17 cellular contexts compared by ENCODE assay signal in the genomic region with DNA sequence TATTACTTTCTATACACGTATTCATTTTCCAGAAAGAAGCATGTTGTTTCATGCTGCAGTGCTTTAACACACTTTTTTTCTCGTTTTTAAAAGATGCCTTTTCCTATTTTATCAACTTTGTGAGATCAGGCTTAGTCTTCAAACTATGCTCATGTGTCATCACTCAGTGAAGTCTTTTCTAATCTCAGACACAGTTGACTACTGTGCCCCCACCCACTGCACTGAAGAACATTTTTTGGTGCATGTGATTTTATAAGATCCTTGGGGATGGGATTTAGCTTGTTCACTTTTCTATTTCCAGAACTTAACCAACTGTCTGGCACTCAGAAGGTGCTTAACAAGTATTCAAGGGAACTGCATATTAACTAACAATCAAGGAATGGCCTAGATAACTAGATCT.
DNase-seq lines count a peak whose midpoint lies in the region; ATAC-seq and TF ChIP-seq lines count a peak whose summit lies in the region.
"Had no signal": no experiment of that assay in that cellular context is flagged by ENCODE, and none has a peak within 500 bp of the region (broad histone marks: within the 10 kb centered on the region; RNA-seq: fewer than 3 reads in every experiment).

No MANE protein-coding gene starts in this region.

- peaks cover 23% of the 10 kb centered on the region for H3F3A ChIP-seq in PC-9 (ENCODE audit: insufficient read depth, low read depth)

- no peaks in the 10 kb centered on the region for H3K27me3 ChIP-seq in CD8-positive, alpha-beta T cell (ENCODE audit: insufficient read depth, low read length)
- H3K27me3 ChIP-seq in dorsolateral prefrontal cortex (no peaks in the 10 kb centered on the region), upper lobe of right lung (no peaks in the 10 kb centered on the region), PC-9 (ENCODE audit: insufficient read depth, low read depth) (no peaks in the 10 kb centered on the region)

- intact Hi-C loops in CD8-positive, alpha-beta T cell (cut with DNase I, micrococcal nuclease) = no loop called here
- intact Hi-C loops in dorsolateral prefrontal cortex (cut with DNase I) (loop anchor here in 1 of 2 donors (5.0 kb wide), 1 partner anchor 43 kb away; no protein-coding TSS in a partner anchor), upper lobe of right lung (cut with DNase I) (no loop called here), PC-9 (cut with micrococcal nuclease; ENCODE audit: unreplicated experiment) (no loop called here)

- CTCF ChIA-PET in CD8-positive, alpha-beta T cell (lab: Charles Lee) = interaction anchor here (0.6 kb wide), 1 partner anchor 145 kb away, joined by 3 read pairs; no protein-coding TSS in a partner anchor
- CTCF ChIA-PET in PC-9 (lab: Charles Lee) = interaction anchor here (0.6 kb wide), 1 partner anchor 46 kb away, joined by 22 read pairs; no protein-coding TSS in a partner anchor

- ATAC-seq in CD8-positive, alpha-beta T cell = peak; percentile 17
- no peak for ATAC-seq in upper lobe of right lung
- ATAC-seq: sciatic nerve had no signal

- TF ChIP-seq CTCF in CD8-positive, alpha-beta T cell (IDR thresholded peaks at IDR 0.05) = no peak
- TF ChIP-seq CTCF in dorsolateral prefrontal cortex (IDR thresholded peaks at IDR 0.05 in 54 of 56, conservative IDR thresholded peaks at IDR 0.05 in 2 of 56; ENCODE audit: low read depth in 1 of 56, partially characterized antibody in 56 of 56) = no peak
- no peak for TF ChIP-seq CTCF in neural crest cell (conservative IDR thresholded peaks at IDR 0.05)
- TF ChIP-seq CTCF in upper lobe of right lung (IDR thresholded peaks at IDR 0.05) = no peak
- TF ChIP-seq CTCF in PC-9 (conservative IDR thresholded peaks at IDR 0.05) = no peak

- peaks cover 6% of the 10 kb centered on the region; the same call in 1 of the 2 replicates for H4K20me1 ChIP-seq in PC-9 (ENCODE audit: insufficient read depth)

- no peak overlapping the region for H3K27ac ChIP-seq in CD8-positive, alpha-beta T cell (ENCODE audit: low read depth, low read length)
- H3K27ac ChIP-seq in dorsolateral prefrontal cortex (peak overlapping the region in 40 of 59 donors; percentile 0 to 77 (median 43)), upper lobe of right lung (no peak overlapping the region), PC-9 (no peak overlapping the region)

- H3K27ac Mint-ChIP-seq in CD8-positive, alpha-beta T cell = peak overlapping the region; percentile 60
- H3K27ac Mint-ChIP-seq in neural crest cell (ENCODE audit: unreplicated experiment) = no peak overlapping the region

- H3K9me3 ChIP-seq in CD8-positive, alpha-beta T cell (ENCODE audit: low read length) = no peaks in the 10 kb centered on the region
- H3K9me3 ChIP-seq in upper lobe of right lung (no peaks in the 10 kb centered on the region), PC-9 (ENCODE audit: insufficient read depth, low read depth) (no peaks in the 10 kb centered on the region)

- H3K9me3 Mint-ChIP-seq in CD8-positive, alpha-beta T cell = no peaks in the 10 kb centered on the region
- H3K9me3 Mint-ChIP-seq in neural crest cell = no peaks in the 10 kb centered on the region
- H3K9me3 Mint-ChIP-seq: IgD-negative memory B cell, mesothelial cell of epicardium had no signal

- no TSS peak for BruUV-seq in PC-9 (replicated peaks; lab: Mats Ljungman, UMichigan)

- H3K4me1 ChIP-seq in CD8-positive, alpha-beta T cell (ENCODE audit: insufficient read depth, low read length) = peaks cover 13% of the 10 kb centered on the region
- H3K4me1 ChIP-seq in upper lobe of right lung (no peaks in the 10 kb centered on the region), PC-9 (replicated peaks; ENCODE audit: insufficient read depth) (no peaks in the 10 kb centered on the region)

- H3K79me2 ChIP-seq in PC-9 (ENCODE audit: low read depth) = peaks cover 22% of the 10 kb centered on the region

- no peaks in the 10 kb centered on the region for H3K27me3 Mint-ChIP-seq in CD8-positive, alpha-beta T cell (ENCODE audit: low read depth)
- no peaks in the 10 kb centered on the region for H3K27me3 Mint-ChIP-seq in neural crest cell (ENCODE audit: low read depth)
- H3K27me3 Mint-ChIP-seq: IgD-negative memory B cell had no signal

- peaks cover 26% of the 10 kb centered on the region for H3K36me3 Mint-ChIP-seq in CD8-positive, alpha-beta T cell
- H3K36me3 Mint-ChIP-seq in neural crest cell (ENCODE audit: low read depth) = peaks cover 7% of the 10 kb centered on the region
- H3K36me3 Mint-ChIP-seq: IgD-negative memory B cell had no signal

- no peaks in the 10 kb centered on the region for H3K9me2 ChIP-seq in PC-9 (ENCODE audit: insufficient read depth)

- H3K4me1 Mint-ChIP-seq in CD8-positive, alpha-beta T cell (ENCODE audit: low read depth) = peaks cover 24% of the 10 kb centered on the region
- peaks cover 6% of the 10 kb centered on the region for H3K4me1 Mint-ChIP-seq in neural crest cell

- no peak overlapping the region for H3K4me2 ChIP-seq in PC-9

- no peak overlapping the region for H2AFZ ChIP-seq in PC-9

- H3K4me3 Mint-ChIP-seq in CD8-positive, alpha-beta T cell = no peak overlapping the region
- H3K4me3 Mint-ChIP-seq in neural crest cell = peak overlapping the region; percentile 38

- no peak for DNase-seq in CD8-positive, alpha-beta T cell
- DNase-seq in NCI-H69 (lab: John Stamatoyannopoulos, UW) (peak; percentile 13), dorsolateral prefrontal cortex (no peak), neural crest cell (ENCODE audit: low read depth, low spot score) (no peak), upper lobe of right lung (no peak), NCI-H2227 treated with DMSO at 0.1 percent for 48 hours (lab: John Stamatoyannopoulos, UW) (no peak), glomerular visceral epithelial cell (ENCODE audit: extremely low spot score) (no peak), PC-9 (no peak)
- DNase-seq: activated T-cell treated with anti-CD3 and anti-CD28 coated beads, Interleukin-2, amount 50 U/mL, for 1 hour; Calu3; effector memory CD4-positive, alpha-beta T cell; NCI-H82; occipital lobe; stimulated activated CD4-positive, alpha-beta T cell treated with anti-CD3 and anti-CD28 coated beads, Interleukin-2, amount 100 ng/mL, for 24 hours had no signal

- no peaks in the 10 kb centered on the region for H3K36me3 ChIP-seq in CD8-positive, alpha-beta T cell (ENCODE audit: insufficient read depth, low read length)
- H3K36me3 ChIP-seq in upper lobe of right lung (peaks cover 21% of the 10 kb centered on the region), PC-9 (ENCODE audit: low read depth) (no peaks in the 10 kb centered on the region; the same call in 1 of the 2 replicates)

- POLR2A ChIA-PET in CD8-positive, alpha-beta T cell (lab: Charles Lee) = interaction anchor here (3.1 kb wide), 1 partner anchor 85 kb away, joined by 18 read pairs; the partner anchor contains the start of gene CDK17
- POLR2A ChIA-PET in PC-9 (lab: Charles Lee; ENCODE audit: unreplicated experiment) = no interaction called here

- H3K4me3 ChIP-seq in CD8-positive, alpha-beta T cell (ENCODE audit: low read depth, low read length) = no peak overlapping the region
- H3K4me3 ChIP-seq in dorsolateral prefrontal cortex (no peak overlapping the region), upper lobe of right lung (no peak overlapping the region), PC-9 (no peak overlapping the region)

Comparison
In these comparisons a context has a peak if more than half of its experiments do, and no peak if none do; other contexts are left out.
1. H3K27ac ChIP-seq: peak in dorsolateral prefrontal cortex (40 of 59); none in CD8-positive, alpha-beta T cell (single experiment), upper lobe of right lung (single experiment) and PC-9 (single experiment).